ENCODE assay signal across 8 cellular contexts in the genomic region with DNA sequence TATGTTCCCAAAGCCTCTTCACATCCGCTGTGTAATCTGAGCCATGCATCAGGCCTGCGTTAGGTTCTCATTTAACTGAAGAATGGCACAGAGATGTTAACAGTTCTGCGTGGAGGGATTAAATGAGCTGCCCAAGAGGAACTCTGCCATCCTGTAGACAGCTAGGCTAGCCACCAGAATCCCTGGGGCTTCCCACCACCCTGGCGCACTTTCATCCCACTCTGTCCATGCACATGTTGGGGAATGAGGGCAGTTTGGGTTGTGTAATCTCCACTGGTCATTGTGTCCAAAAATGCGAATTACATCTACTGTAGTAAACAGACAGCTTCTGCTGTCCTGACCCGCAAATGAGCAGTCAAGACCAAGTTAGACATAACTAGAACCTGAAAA. TPM values are rescaled to one million over a fixed set of nuclear protein-coding genes. Genes with fewer than 3 reads are reported as not detected.
DNase-seq lines count a peak whose midpoint lies in the region; ATAC-seq and TF ChIP-seq lines count a peak whose summit lies in the region.

No MANE protein-coding gene starts in this region.

- no peak for ATAC-seq in stimulated activated naive CD8-positive, alpha-beta T cell treated with anti-CD3 and anti-CD28 coated beads, Interleukin-15, Interleukin-2, amounts not matched to agents 100 U/mL and 50 U/mL, for 24 hours
- ATAC-seq in activated B cell treated with CpG ODN at 0.5 μM for 24 hours (ENCODE audit: low read depth) (no peak), HG02588 (IDR thresholded peaks at IDR 0.05; ENCODE audit: unreplicated experiment) (no peak), esophagus mucosa (no peak)

- no peak for TF ChIP-seq CTCF in activated B cell treated with CpG ODN at 0.5 μM for 24 hours (IDR thresholded peaks at IDR 0.05)

- H3K9me3 Mint-ChIP-seq in stimulated activated naive CD8-positive, alpha-beta T cell treated with anti-CD3 and anti-CD28 coated beads, Interleukin-15, Interleukin-2, amounts not matched to agents 100 ng/mL and 50 ng/mL, for 24 hours: no peaks in the 10 kb centered on the region
- H3K9me3 Mint-ChIP-seq in activated B cell treated with CpG ODN at 0.5 μM for 24 hours: no peaks in the 10 kb centered on the region

- no peaks in the 10 kb centered on the region for H3K27me3 Mint-ChIP-seq in stimulated activated naive CD8-positive, alpha-beta T cell treated with anti-CD3 and anti-CD28 coated beads, Interleukin-15, Interleukin-2, amounts not matched to agents 100 ng/mL and 50 ng/mL, for 24 hours
- H3K27me3 Mint-ChIP-seq in activated B cell treated with CpG ODN at 0.5 μM for 24 hours: no peaks in the 10 kb centered on the region

- H3K36me3 Mint-ChIP-seq in stimulated activated naive CD8-positive, alpha-beta T cell treated with anti-CD3 and anti-CD28 coated beads, Interleukin-15, Interleukin-2, amounts not matched to agents 100 ng/mL and 50 ng/mL, for 24 hours (ENCODE audit: low read depth): no peaks in the 10 kb centered on the region
- peaks cover 3% of the 10 kb centered on the region for H3K36me3 Mint-ChIP-seq in activated B cell treated with CpG ODN at 0.5 μM for 24 hours (ENCODE audit: low read depth)

- POLR2A ChIA-PET in activated B cell treated with CpG ODN at 0.5 μM for 24 hours (lab: Charles Lee): interaction anchor here (0.6 to 2.2 kb wide), 4 partner anchors 16 to 882 kb away, joined by 3 to 25 read pairs (median 6); a partner anchor contains a TSS

- no peak overlapping the region for H3K27ac Mint-ChIP-seq in stimulated activated naive CD8-positive, alpha-beta T cell treated with anti-CD3 and anti-CD28 coated beads, Interleukin-15, Interleukin-2, amounts not matched to agents 100 ng/mL and 50 ng/mL, for 24 hours
- H3K27ac Mint-ChIP-seq in activated B cell treated with CpG ODN at 0.5 μM for 24 hours: no peak overlapping the region

- intact Hi-C loops in activated B cell treated with CpG ODN at 0.5 μM for 24 hours (cut with micrococcal nuclease): loop anchor here (1.0 to 10.0 kb wide), 8 partner anchors 19 to 827 kb away; a partner anchor contains a TSS

- no peak for DNase-seq in stimulated activated naive CD8-positive, alpha-beta T cell treated with anti-CD3 and anti-CD28 coated beads, Interleukin-15, Interleukin-2, amounts not matched to agents 100 U/mL and 50 U/mL, for 24 hours
- DNase-seq in activated B cell treated with CpG ODN at 0.5 μM for 24 hours: no peak
- DNase-seq in iris pigment epithelial cell (ENCODE audit: low read depth): peak; percentile 65
- no peak for DNase-seq in inferior parietal cortex (ENCODE audit: extremely low spot score)
- no peak for DNase-seq in effector CD4-positive, alpha-beta T cell

- peak overlapping the region; percentile 14 for H3K4me3 Mint-ChIP-seq in stimulated activated naive CD8-positive, alpha-beta T cell treated with anti-CD3 and anti-CD28 coated beads, Interleukin-15, Interleukin-2, amounts not matched to agents 100 ng/mL and 50 ng/mL, for 24 hours
- H3K4me3 Mint-ChIP-seq in activated B cell treated with CpG ODN at 0.5 μM for 24 hours: peak overlapping the region; percentile 39

- CTCF ChIA-PET in activated B cell treated with CpG ODN at 0.5 μM for 24 hours (lab: Charles Lee): interaction anchor here (1.8 kb wide), 1 partner anchor 15 kb away, joined by 5 read pairs; no protein-coding TSS in a partner anchor

- peaks cover 51% of the 10 kb centered on the region for H3K4me1 Mint-ChIP-seq in stimulated activated naive CD8-positive, alpha-beta T cell treated with anti-CD3 and anti-CD28 coated beads, Interleukin-15, Interleukin-2, amounts not matched to agents 100 ng/mL and 50 ng/mL, for 24 hours (ENCODE audit: low read depth)
- peaks cover 36% of the 10 kb centered on the region for H3K4me1 Mint-ChIP-seq in activated B cell treated with CpG ODN at 0.5 μM for 24 hours

RNA-seq across cellular contexts. Expression of a gene that starts 1.0 kb away (rescaled TPM):
- total RNA-seq in activated B cell treated with CpG ODN at 0.5 μM for 24 hours (72.7 and 81.4 TPM in 2 replicates), esophagus mucosa (54.6 TPM)

RNA-seq across cellular contexts. Expression of a gene that starts 58.7 kb away (rescaled TPM):
- total RNA-seq in activated B cell treated with CpG ODN at 0.5 μM for 24 hours (57.9 and 63.2 TPM in 2 replicates), esophagus mucosa (23.9 TPM)
